Comparison of ENCODE assay signal across 1 cellular context in the genomic region with DNA sequence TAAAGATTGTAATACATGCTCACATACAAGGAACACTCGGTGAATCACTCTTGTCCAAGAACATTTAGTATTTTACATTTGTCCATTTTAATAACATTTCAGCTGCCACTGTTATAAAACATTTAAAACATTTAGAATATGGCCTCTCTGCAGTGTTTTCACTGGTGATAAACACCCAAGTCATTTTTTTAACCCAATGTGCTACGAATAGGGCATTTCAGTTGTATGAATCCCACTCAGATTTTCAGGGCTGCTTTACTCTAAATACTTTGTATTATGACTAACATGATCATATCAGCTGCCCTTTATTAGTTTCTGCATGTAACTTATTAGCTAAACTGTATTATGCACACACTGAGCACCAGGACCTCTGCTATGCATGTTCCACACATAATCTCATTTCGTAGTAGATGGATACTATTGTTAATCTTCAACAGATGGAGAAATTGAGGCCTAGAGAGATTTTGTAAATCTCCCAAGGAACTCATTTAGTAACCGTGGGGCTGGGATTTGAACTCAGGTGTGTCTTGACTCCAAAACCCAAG.
TF ChIP-seq lines count a peak whose summit lies in the region.

No MANE protein-coding gene starts in this region.

TF ChIP-seq in IMR-90, 13 proteins besides CTCF, POLR2A, EP300 and RAD21 (continued from another document):
- TF ChIP-seq NFE2L2 (IDR thresholded peaks at IDR 0.05; ENCODE audit: low read depth, low read length) (no peak), SMC3 (IDR thresholded peaks at IDR 0.05; ENCODE audit: low read depth, low read length) (no peak), CEBPB (IDR thresholded peaks at IDR 0.05; ENCODE audit: low read depth, low read length) (no peak), RFX5 (IDR thresholded peaks at IDR 0.05; ENCODE audit: low read depth, low read length) (no peak), BHLHE40 (IDR thresholded peaks at IDR 0.05; ENCODE audit: low read depth, low read length) (no peak), FOS (IDR thresholded peaks at IDR 0.05; ENCODE audit: low read depth, low read length) (no peak)
- TF ChIP-seq, protein P1, sequence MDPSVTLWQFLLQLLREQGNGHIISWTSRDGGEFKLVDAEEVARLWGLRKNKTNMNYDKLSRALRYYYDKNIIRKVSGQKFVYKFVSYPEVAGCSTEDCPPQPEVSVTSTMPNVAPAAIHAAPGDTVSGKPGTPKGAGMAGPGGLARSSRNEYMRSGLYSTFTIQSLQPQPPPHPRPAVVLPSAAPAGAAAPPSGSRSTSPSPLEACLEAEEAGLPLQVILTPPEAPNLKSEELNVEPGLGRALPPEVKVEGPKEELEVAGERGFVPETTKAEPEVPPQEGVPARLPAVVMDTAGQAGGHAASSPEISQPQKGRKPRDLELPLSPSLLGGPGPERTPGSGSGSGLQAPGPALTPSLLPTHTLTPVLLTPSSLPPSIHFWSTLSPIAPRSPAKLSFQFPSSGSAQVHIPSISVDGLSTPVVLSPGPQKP (IDR thresholded peaks at IDR 0.05; ENCODE audit: borderline replicate concordance, low read depth, low read length): no peak
